In the genomic region with DNA sequence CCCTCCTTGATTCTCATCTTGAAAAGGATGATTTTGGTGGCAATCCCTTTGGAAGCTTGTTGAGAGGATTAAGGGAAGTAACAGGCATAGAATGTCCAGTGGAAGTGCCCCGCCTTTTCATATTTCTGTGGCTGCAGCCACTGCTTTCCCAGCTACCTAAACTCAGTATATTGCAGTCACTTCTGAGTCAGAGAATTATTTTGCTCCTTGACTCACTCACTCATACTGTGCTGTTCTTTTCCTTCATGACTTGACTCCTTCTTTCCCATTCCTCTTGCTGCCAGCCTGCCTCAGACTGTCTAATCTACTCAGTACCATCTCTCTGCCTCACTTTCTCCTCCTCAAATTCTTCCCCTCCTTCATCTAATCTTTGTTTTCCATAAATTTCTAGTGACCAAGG, we compare ENCODE assay signal across 12 cellular contexts. TPM values are rescaled to one million over a fixed set of nuclear protein-coding genes. Genes with fewer than 3 reads are reported as not detected.
DNase-seq lines count a peak whose midpoint lies in the region; ATAC-seq, FAIRE-seq and TF ChIP-seq lines count a peak whose summit lies in the region.
"Had no signal": no experiment of that assay in that cellular context is flagged by ENCODE, and none has a peak within 500 bp of the region (broad histone marks: within the 10 kb centered on the region; RNA-seq: fewer than 3 reads in every experiment).

No MANE protein-coding gene starts in this region.

- TF ChIP-seq CTCF in adrenal gland (IDR thresholded peaks at IDR 0.05), result no peak
- no peak for TF ChIP-seq CTCF in keratinocyte (optimal IDR thresholded peaks at IDR 0.05 in 1 of 3, IDR thresholded peaks at IDR 0.05 in 1 of 3, conservative IDR thresholded peaks at IDR 0.05 in 1 of 3; ENCODE audit: extremely low read depth in 1 of 3, insufficient read depth in 2 of 3, low read length in 3 of 3)
- TF ChIP-seq CTCF in ovary (IDR thresholded peaks at IDR 0.05), result no peak

- H3K36me3 ChIP-seq in ACC112 (ENCODE audit: insufficient read depth, low read length) (no peaks in the 10 kb centered on the region), adrenal gland (replicated peaks in 1 of 2) (peaks cover 0 to 9% of the 10 kb centered on the region in 2 donors), keratinocyte (ENCODE audit: control insufficient read depth in 2 of 2, extremely low read depth in 1 of 2, insufficient read depth in 2 of 2, low read length in 2 of 2) (no peaks in the 10 kb centered on the region), ovary (no peaks in the 10 kb centered on the region)

- H3K9me3 ChIP-seq in adrenal gland (replicated peaks in 1 of 3) (no peaks in the 10 kb centered on the region), keratinocyte (ENCODE audit: control insufficient read depth, low read depth, low read length) (no peaks in the 10 kb centered on the region), ovary (no peaks in the 10 kb centered on the region)

- TF ChIP-seq EP300 in ovary (IDR thresholded peaks at IDR 0.05), result no peak

- peak; percentile 68 for FAIRE-seq in keratinocyte (lab: Jason Lieb, UNC)

- H3K79me2 ChIP-seq in ACC112 (ENCODE audit: control insufficient read depth, insufficient read depth, low read length, unreplicated experiment), result no peaks in the 10 kb centered on the region
- no peaks in the 10 kb centered on the region for H3K79me2 ChIP-seq in keratinocyte (ENCODE audit: control insufficient read depth, insufficient read depth, low read length)

- DNase-seq in HS-5 (ENCODE audit: low read depth), result peak; percentile 53
- DNase-seq in adrenal gland, result peak in 2 of 7 donors; percentile 19 to 48
- DNase-seq in keratinocyte (ENCODE audit: low read depth, low spot score), result no peak
- no peak for DNase-seq in ovary
- no peak for DNase-seq in NCI-H2171 treated with DMSO at 0.1 percent for 48 hours (lab: John Stamatoyannopoulos, UW)
- no peak for DNase-seq in amygdala (lab: John Stamatoyannopoulos, UW)
- DNase-seq: activated T-cell treated with anti-CD3 and anti-CD28 coated beads, Interleukin-2, amount 50 U/mL, for 1 hour; hypothalamus; natural killer cell; NCI-H345 had no signal

- dilution Hi-C loops in keratinocyte (cut with MboI; ENCODE audit: extremely low pct_ligation_motif_present, low sequenced_read_pairs), result no loop called here

- H3K9ac ChIP-seq in keratinocyte (ENCODE audit: control insufficient read depth, extremely low read depth, insufficient read depth, low read length), result no peak overlapping the region

- no peaks in the 10 kb centered on the region for H4K20me1 ChIP-seq in keratinocyte (ENCODE audit: control insufficient read depth, extremely low read depth, insufficient read depth, low read length)

- H3K4me3 ChIP-seq in ACC112 (ENCODE audit: low read depth, low read length) (peak overlapping the region; percentile 68), adrenal gland (no peak overlapping the region), keratinocyte (ENCODE audit: control insufficient read depth in 2 of 3, extremely low read depth in 1 of 3, insufficient read depth in 2 of 3, low read depth in 1 of 3, low read length in 3 of 3) (no peak overlapping the region), ovary (no peak overlapping the region)

- peak overlapping the region; percentile 39 for H3K4me2 ChIP-seq in keratinocyte (ENCODE audit: control insufficient read depth, extremely low read depth, insufficient read depth, low read depth, low read length)

- no peaks in the 10 kb centered on the region for H3K27me3 ChIP-seq in ACC112 (ENCODE audit: insufficient read depth, low read length)
- H3K27me3 ChIP-seq in adrenal gland, result no peaks in the 10 kb centered on the region
- H3K27me3 ChIP-seq in keratinocyte (ENCODE audit: control insufficient read depth, extremely low read depth, insufficient read depth, low read length), result no peaks in the 10 kb centered on the region
- no peaks in the 10 kb centered on the region for H3K27me3 ChIP-seq in ovary

- no peak for ATAC-seq in HG03135 (IDR thresholded peaks at IDR 0.05; ENCODE audit: unreplicated experiment)

- peak overlapping the region; percentile 76 for H3K27ac ChIP-seq in ACC112 (ENCODE audit: low read depth, low read length)
- peak overlapping the region in 3 of 5 donors; percentile 0 to 59 (median 35) for H3K27ac ChIP-seq in adrenal gland
- no peak overlapping the region for H3K27ac ChIP-seq in keratinocyte (ENCODE audit: control insufficient read depth, insufficient read depth, low read length)
- no peak overlapping the region for H3K27ac ChIP-seq in ovary

- intact Hi-C loops in adrenal gland (cut with DNase I) (no loop called here), ovary (cut with DNase I) (no loop called here)

- H2AFZ ChIP-seq in ACC112 (ENCODE audit: low read length, unreplicated experiment), result peak overlapping the region; percentile 76
- peak overlapping the region; percentile 62 for H2AFZ ChIP-seq in keratinocyte (ENCODE audit: control insufficient read depth, low read length)

- H3K9me1 ChIP-seq in keratinocyte (ENCODE audit: control insufficient read depth, extremely low read depth, insufficient read depth, low read length), result no peaks in the 10 kb centered on the region

- H3K4me1 ChIP-seq in ACC112 (ENCODE audit: control insufficient read depth, insufficient read depth, low read length, unreplicated experiment), result peaks cover 17% of the 10 kb centered on the region
- H3K4me1 ChIP-seq in adrenal gland (replicated peaks in 1 of 2), result peaks cover 0 to 15% of the 10 kb centered on the region in 2 donors
- peaks cover 18% of the 10 kb centered on the region for H3K4me1 ChIP-seq in keratinocyte (ENCODE audit: control insufficient read depth, extremely low read depth, insufficient read depth, low read length)
- no peaks in the 10 kb centered on the region for H3K4me1 ChIP-seq in ovary (ENCODE audit: insufficient read depth)

- TF ChIP-seq POLR2A in adrenal gland (IDR thresholded peaks at IDR 0.05) (no peak), ovary (IDR thresholded peaks at IDR 0.05) (no peak)

- WGBS in adrenal gland, 4 donors, result 75 to 100% (median 93%) methylated on average over 1 of the region's 1 CpG
- 92 to 100% (median 96%) methylated on average over 1 of the region's 1 CpG for WGBS in ovary, 3 donors

RNA-seq across cellular contexts. Expression of a gene that starts 26.5 kb away (rescaled TPM):
- total RNA-seq in adrenal gland (100 to 1,000 TPM in 3 of 8 donors, 10 to 100 TPM in 5; 31.6 to 404 (median 95.9) TPM), ovary (100 to 1,000 TPM in 4 of 7 donors, 10 to 100 TPM in 3; 82.8 to 510 (median 113) TPM)
- polyA plus RNA-seq in adrenal gland (10 to 100 TPM; 21.0 to 33.9 (median 28.3) TPM), keratinocyte (33.7 to 49.0 TPM (median 40.6 TPM) in 3 replicates), ovary (100 to 1,000 TPM in 1 of 2 donors, 10 to 100 TPM in 1; 47.1 to 166 TPM)
- polyA plus RNA-seq in keratinocyte (2011; ENCODE audit: low read depth), result 69.0 TPM
- polyA plus RNA-seq in keratinocyte (2011; cell fraction: cytosol; rRNA removed), result 44.5 and 54.0 TPM in 2 replicates
- polyA plus RNA-seq in keratinocyte (2011; cell fraction: nucleus; rRNA removed), result 12.2 and 33.4 TPM in 2 replicates
- polyA plus RNA-seq in keratinocyte (2012; ENCODE audit: low replicate concordance), result 27.9 and 28.8 TPM in 2 replicates
- 17.0 to 51.4 TPM (median 47.0 TPM) in 3 replicates for polyA minus RNA-seq in keratinocyte
- 91.3 TPM for polyA minus RNA-seq in keratinocyte (2011; cell fraction: cytosol; rRNA and poly(A)+ RNA removed)
- polyA minus RNA-seq in keratinocyte (2011; cell fraction: nucleus; rRNA and poly(A)+ RNA removed), result 31.3 and 37.0 TPM in 2 replicates

Comparison
In these comparisons a context has a peak if more than half of its experiments do, and no peak if none do; other contexts are left out.
1. H3K27ac ChIP-seq: peak in ACC112 (single experiment) and adrenal gland (3 of 5); none in keratinocyte (single experiment) and ovary (0 of 2).